In genomic region chr2:105329197-105329554, GRCh38 we compare ENCODE assay signal across 8 cellular contexts. TPM values are rescaled to one million over a fixed set of nuclear protein-coding genes. Genes with fewer than 3 reads are reported as not detected.
DNase-seq lines count a peak whose midpoint lies in the region; ATAC-seq lines count a peak whose summit lies in the region.

No MANE protein-coding gene starts in this region.

- 2% methylated on average over 17 of the region's 17 CpGs for WGBS in aorta, 2 donors

- H3K36me3 ChIP-seq in SJCRH30: 0 out of 2 replicates have a peak, but pooled peaks cover 4% of the 10 kb centered on the region
- no peaks in the 10 kb centered on the region for H3K36me3 ChIP-seq in effector memory CD4-positive, alpha-beta T cell (ENCODE audit: control insufficient read depth, insufficient read depth, low read length)
- peaks cover 0 to 9% of the 10 kb centered on the region in 2 donors for H3K36me3 ChIP-seq in muscle layer of duodenum (ENCODE audit: control insufficient read depth in 1 of 2, insufficient read depth in 2 of 2, low read length in 2 of 2)
- peaks cover 0 to 2% of the 10 kb centered on the region in 2 donors for H3K36me3 ChIP-seq in aorta (ENCODE audit: control insufficient read depth in 1 of 2, insufficient read depth in 2 of 2, low read length in 1 of 2)

- ATAC-seq in GM21528 (IDR thresholded peaks at IDR 0.05; ENCODE audit: low FRiP score, unreplicated experiment): peak; percentile 28
- no peak for ATAC-seq in aorta (ENCODE audit: low FRiP score)
- ATAC-seq in HG03432 (IDR thresholded peaks at IDR 0.05; ENCODE audit: unreplicated experiment): no peak

- H3K27ac ChIP-seq in SJCRH30 (peak overlapping the region; percentile 58), muscle layer of duodenum (ENCODE audit: low read length) (peak overlapping the region; percentile 76), aorta (ENCODE audit: low read depth in 1 of 2, low read length in 2 of 2) (peak overlapping the region; percentile 63 to 69)
- peak overlapping the region; percentile 52 for H3K27ac ChIP-seq in effector memory CD4-positive, alpha-beta T cell (ENCODE audit: insufficient read depth, low read length, poor library complexity, severe bottlenecking)

- intact Hi-C loops in aorta (cut with DNase I): no loop called here

- DNase-seq in Ammon's horn (ENCODE audit: low spot score) (peak; percentile 25), SJCRH30 (no peak), aorta (peak in 1 of 2 donors; percentile 34), NCI-H1048 (lab: John Stamatoyannopoulos, UW) (no peak)
- DNase-seq in effector memory CD4-positive, alpha-beta T cell: no peak

- no peaks in the 10 kb centered on the region for H3K27me3 ChIP-seq in SJCRH30
- no peaks in the 10 kb centered on the region for H3K27me3 ChIP-seq in effector memory CD4-positive, alpha-beta T cell (replicated peaks; ENCODE audit: control insufficient read depth, insufficient read depth, low read length, poor library complexity, severe bottlenecking)
- H3K27me3 ChIP-seq in muscle layer of duodenum (ENCODE audit: low read depth, low read length): no peaks in the 10 kb centered on the region
- no peaks in the 10 kb centered on the region for H3K27me3 ChIP-seq in aorta (ENCODE audit: control insufficient read depth in 1 of 2, insufficient read depth in 2 of 2, low read length in 1 of 2)

- H3K4me1 ChIP-seq in SJCRH30 (peaks cover 30% of the 10 kb centered on the region), muscle layer of duodenum (ENCODE audit: control insufficient read depth in 1 of 2, insufficient read depth in 2 of 2, low read length in 2 of 2) (peaks cover 0 to 18% of the 10 kb centered on the region in 2 donors), aorta (ENCODE audit: control insufficient read depth in 1 of 2, insufficient read depth in 2 of 2, low read length in 2 of 2) (no peaks in the 10 kb centered on the region)
- H3K4me1 ChIP-seq in effector memory CD4-positive, alpha-beta T cell (ENCODE audit: control insufficient read depth, insufficient read depth, low read length, poor library complexity, severe bottlenecking): peaks cover 12% of the 10 kb centered on the region

- H3K9me3 ChIP-seq in SJCRH30 (replicated peaks) (no peaks in the 10 kb centered on the region), muscle layer of duodenum (ENCODE audit: control insufficient read depth in 1 of 2, low read length in 2 of 2) (no peaks in the 10 kb centered on the region), aorta (ENCODE audit: control insufficient read depth, low read length) (no peaks in the 10 kb centered on the region)
- no peaks in the 10 kb centered on the region for H3K9me3 ChIP-seq in effector memory CD4-positive, alpha-beta T cell (ENCODE audit: control insufficient read depth, low read length)

- H3K4me3 ChIP-seq in SJCRH30 (peak overlapping the region; percentile 64), muscle layer of duodenum (ENCODE audit: low read depth in 1 of 2, low read length in 2 of 2) (peak overlapping the region; percentile 73 to 80), aorta (ENCODE audit: low read length in 2 of 2) (peak overlapping the region; percentile 91)
- peak overlapping the region; percentile 60 for H3K4me3 ChIP-seq in effector memory CD4-positive, alpha-beta T cell (ENCODE audit: insufficient read depth, low read depth, low read length, poor library complexity, severe bottlenecking)

RNA-seq across cellular contexts. Expression of gene TGFBRAP1, which starts 0.4 kb away (rescaled TPM):
- total RNA-seq in SJCRH30 (2014; rRNA removed; shearing (Covaris generic)): 18.7 and 19.5 TPM in 2 replicates
- total RNA-seq in aorta: 10 to 100 TPM; 17.5 to 21.5 TPM
- 1 to 10 TPM; 5.1 to 7.1 TPM for polyA plus RNA-seq in aorta

RNA-seq across cellular contexts. Expression of gene C2orf49, which starts 8.2 kb away (rescaled TPM):
- total RNA-seq in SJCRH30 (2014; rRNA removed; shearing (Covaris generic)): 19.6 and 21.6 TPM in 2 replicates
- 10 to 100 TPM; 13.4 to 20.8 TPM for total RNA-seq in aorta
- 10 to 100 TPM; 10.9 to 12.1 TPM for polyA plus RNA-seq in aorta
